8 cellular contexts compared by ENCODE assay signal in the genomic region with DNA sequence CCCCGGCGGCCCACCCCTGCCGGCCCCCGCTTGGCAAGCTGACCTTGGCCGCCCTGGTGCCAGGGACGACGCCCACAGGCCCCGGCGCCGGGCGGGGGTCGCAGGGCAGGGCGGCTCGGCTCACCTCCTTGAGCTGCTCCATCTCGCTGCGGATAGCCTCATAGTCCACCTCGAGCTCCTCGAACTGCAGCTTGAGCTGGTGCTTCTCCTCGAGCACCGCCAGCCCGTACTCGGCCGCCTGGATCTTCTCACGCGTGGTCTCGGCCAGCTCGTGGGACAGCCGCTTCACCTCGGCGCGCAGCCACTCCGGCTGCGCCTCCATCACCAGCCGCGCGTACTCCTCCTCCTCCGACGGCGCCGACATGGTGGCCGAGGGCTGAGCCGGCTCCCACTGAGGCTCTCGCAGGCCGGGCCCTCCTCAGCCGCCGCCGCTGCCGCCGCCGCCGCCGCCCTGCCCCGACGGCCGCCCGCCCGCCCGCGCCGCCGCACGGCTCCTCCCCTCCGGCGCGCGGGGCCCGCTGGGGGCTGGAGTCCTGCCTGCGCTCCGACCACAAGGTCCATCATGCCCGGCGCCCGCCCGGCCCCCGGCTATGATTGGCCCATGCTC. TPM values are rescaled to one million over a fixed set of nuclear protein-coding genes. Genes with fewer than 3 reads are reported as not detected.
DNase-seq lines count a peak whose midpoint lies in the region; ATAC-seq and TF ChIP-seq lines count a peak whose summit lies in the region.

A gene (minus strand): TSS at position 453 of the 607 bp plus-strand sequence. CDS start 89 bp downstream, at position 364.

- DNase-seq in GM06990 (ENCODE audit: extremely low read depth, insufficient read length) = no peak
- no peak for DNase-seq in activated CD4-positive, alpha-beta memory T cell treated with anti-CD3 and anti-CD28 coated beads for 36 hours
- DNase-seq in Right ventricle myocardium inferior (ENCODE audit: missing footprints) = no peak
- no peak for DNase-seq in psoas muscle
- no peak for DNase-seq in erythroblast (lab: John Stamatoyannopoulos, UW)
- DNase-seq in NCI-H187 (lab: John Stamatoyannopoulos, UW) = no peak
- no peak for DNase-seq in NCI-H1694 treated with DMSO at 0.1 percent for 48 hours (lab: John Stamatoyannopoulos, UW)

- H3K9me3 ChIP-seq in psoas muscle = no peaks in the 10 kb centered on the region

- ATAC-seq in HG02943 (IDR thresholded peaks at IDR 0.05; ENCODE audit: low read depth, unreplicated experiment) (peak; percentile 87), Right ventricle myocardium inferior (no peak), psoas muscle (no peak)

- intact Hi-C loops in activated CD4-positive, alpha-beta memory T cell treated with anti-CD3 and anti-CD28 coated beads for 36 hours (cut with micrococcal nuclease) = loop anchor here (2.0 to 10.0 kb wide), 5 partner anchors 48 to 690 kb away; a partner anchor contains a TSS
- intact Hi-C loops in Right ventricle myocardium inferior (cut with DNase I) = loop anchor here (2.0 to 10.0 kb wide), 5 partner anchors 26 to 440 kb away; a partner anchor contains a TSS
- intact Hi-C loops in psoas muscle (cut with DNase I) = loop anchor here in 1 of 2 donors (2.0 kb wide), 1 partner anchor 94 kb away; a partner anchor contains a TSS

- H3K27me3 ChIP-seq in GM06990 (replicated peaks; ENCODE audit: control insufficient read depth, insufficient read depth, low read length) = no peaks in the 10 kb centered on the region
- no peaks in the 10 kb centered on the region for H3K27me3 ChIP-seq in psoas muscle (ENCODE audit: insufficient read depth in 3 of 3, low read length in 2 of 3)

- CTCF ChIA-PET in activated CD4-positive, alpha-beta memory T cell treated with anti-CD3 and anti-CD28 coated beads for 36 hours (lab: Charles Lee) = interaction anchor here (0.6 to 2.6 kb wide), 13 partner anchors 26 to 626 kb away, joined by 3 to 11 read pairs (median 3); a partner anchor contains a TSS

- peak within 1 kb of the TSS; percentile 99 for H3K27ac ChIP-seq in psoas muscle

- no peaks in the 10 kb centered on the region; the same call in 1 of the 2 replicates for H3K36me3 ChIP-seq in GM06990 (ENCODE audit: control insufficient read depth, insufficient read depth, low read length)
- H3K36me3 ChIP-seq in psoas muscle (ENCODE audit: insufficient read depth in 1 of 2, low read depth in 1 of 2) = no peaks in the 10 kb centered on the region

- no peaks in the 10 kb centered on the region for H3K9me3 Mint-ChIP-seq in activated CD4-positive, alpha-beta memory T cell treated with anti-CD3 and anti-CD28 coated beads for 36 hours

- POLR2A ChIA-PET in activated CD4-positive, alpha-beta memory T cell treated with anti-CD3 and anti-CD28 coated beads for 36 hours (lab: Charles Lee) = interaction anchor here (0.7 to 3.4 kb wide), 4 partner anchors 26 to 94 kb away, joined by 3 to 15 read pairs (median 4); a partner anchor contains a TSS

- H3K4me1 ChIP-seq in psoas muscle = peaks cover 50% of the 10 kb centered on the region

- no peak for TF ChIP-seq POLR2A in erythroblast (IDR thresholded peaks at IDR 0.05; ENCODE audit: low read length)

- peak within 1 kb of the TSS; percentile 91 for H3K4me3 Mint-ChIP-seq in activated CD4-positive, alpha-beta memory T cell treated with anti-CD3 and anti-CD28 coated beads for 36 hours

- H3K27ac Mint-ChIP-seq in activated CD4-positive, alpha-beta memory T cell treated with anti-CD3 and anti-CD28 coated beads for 36 hours = peak within 1 kb of the TSS; percentile 79

- H3K4me3 ChIP-seq in GM06990 (replicated peaks; ENCODE audit: low read depth, low read length) (peak within 1 kb of the TSS; percentile 97), psoas muscle (peak within 1 kb of the TSS; percentile 95)

- WGBS in psoas muscle, 3 donors = 0 to 1% (median 1%) methylated on average over 28 to 74 of the region's 74 CpGs

- TF ChIP-seq CTCF in GM06990 (IDR thresholded peaks at IDR 0.05; ENCODE audit: insufficient read depth, low read length, poor library complexity, severe bottlenecking) = no peak
- no peak for TF ChIP-seq CTCF in psoas muscle (IDR thresholded peaks at IDR 0.05)

- no peaks in the 10 kb centered on the region for H3K36me3 Mint-ChIP-seq in activated CD4-positive, alpha-beta memory T cell treated with anti-CD3 and anti-CD28 coated beads for 36 hours

- H3K4me1 Mint-ChIP-seq in activated CD4-positive, alpha-beta memory T cell treated with anti-CD3 and anti-CD28 coated beads for 36 hours (ENCODE audit: low read depth) = peaks cover 44% of the 10 kb centered on the region

- no peaks in the 10 kb centered on the region for H3K27me3 Mint-ChIP-seq in activated CD4-positive, alpha-beta memory T cell treated with anti-CD3 and anti-CD28 coated beads for 36 hours

RNA-seq across cellular contexts. Expression of the gene that starts here (rescaled TPM):
- total RNA-seq in activated CD4-positive, alpha-beta memory T cell treated with anti-CD3 and anti-CD28 coated beads for 36 hours = 10 to 100 TPM; 16.5 to 17.2 TPM
- total RNA-seq in Right ventricle myocardium inferior = 33.8 TPM
- 10 to 100 TPM; 21.6 to 32.1 (median 26.0) TPM for total RNA-seq in psoas muscle
- polyA plus RNA-seq in psoas muscle = 10 to 100 TPM; 22.4 to 44.4 (median 43.6) TPM
